29 cellular contexts compared by ENCODE assay signal in genomic region chrX:116862340-116862739, GRCh38.
"Had no signal": no experiment of that assay in that cellular context is flagged by ENCODE, and none has a peak within 500 bp of the region (broad histone marks: within the 10 kb centered on the region; RNA-seq: fewer than 3 reads in every experiment).

No MANE protein-coding gene starts in this region.

- H3K27me3 ChIP-seq: ascending aorta had no signal

- H3K9me3 ChIP-seq: ascending aorta had no signal

- ATAC-seq: activated CD8-positive, alpha-beta T cell treated with anti-CD3 and anti-CD28 coated beads for 36 hours; activated naive CD8-positive, alpha-beta T cell treated with anti-CD3 and anti-CD28 coated beads, Interleukin-2, amount 50 U/mL, for 24 hours; activated T-cell treated with anti-CD3 and anti-CD28 coated beads, Interleukin-2, amount 50 U/mL, for 4 hours; activated T-cell treated with anti-CD3 and anti-CD28 coated beads, Interleukin-2, amount 50 U/mL, for 72 hours; activated T-helper 17 cell treated with anti-CD3 and anti-CD28 coated beads, Interleukin-2, amount 50 U/mL, for 72 hours had no signal

- FAIRE-seq: TTC549 had no signal

- H3K27ac ChIP-seq: ascending aorta, VCaP had no signal

- H3K4me1 ChIP-seq: ascending aorta had no signal

- H3K36me3 ChIP-seq: ascending aorta had no signal

- H3K4me3 ChIP-seq: ascending aorta had no signal

- DNase-seq: activated B cell treated with CpG ODN at 0.5 μM for 24 hours; activated CD4-positive, alpha-beta memory T cell treated with anti-CD3 and anti-CD28 coated beads for 36 hours; activated CD4-positive, alpha-beta T cell treated with anti-CD3 and anti-CD28 coated beads for 4 hours; activated CD4-positive, alpha-beta T cell treated with anti-CD3 and anti-CD28 coated beads, Interleukin-2, amount 10 ng/mL, durations not matched to agents 24 days and 14 days; activated CD4-positive, alpha-beta T cell treated with anti-CD3 and anti-CD28 coated beads, Interleukin-2, amount 50 U/mL, for 1 hour; activated CD4-positive, alpha-beta T cell treated with anti-CD3 and anti-CD28 coated beads, Interleukin-2, amount 50 U/mL, for 4 hours; activated CD4-positive, CD25-positive, alpha-beta regulatory T cell treated with anti-CD3 and anti-CD28 coated beads, Interleukin-2, amount 50 U/mL, for 72 hours; activated CD8-positive, alpha-beta memory T cell treated with anti-CD3 and anti-CD28 coated beads, Interleukin-2, amount 50 U/mL, for 4 hours; activated CD8-positive, alpha-beta T cell treated with anti-CD3 and anti-CD28 coated beads for 36 hours; activated effector memory CD4-positive, alpha-beta T cell treated with anti-CD3 and anti-CD28 coated beads, Interleukin-2, amount 50 U/mL, for 16 hours; activated gamma-delta T cell treated with Interleukin-2 at 50 U/mL for 16 hours; activated naive CD4-positive, alpha-beta T cell treated with anti-CD3 and anti-CD28 coated beads, Interleukin-2, amount 10 ng/mL, durations not matched to agents 7 days and 5 days; activated naive CD4-positive, alpha-beta T cell treated with Interleukin-2 at 50 U/mL for 16 hours; activated naive CD8-positive, alpha-beta T cell treated with anti-CD3 and anti-CD28 coated beads, Interleukin-2, amount 10 ng/mL, durations not matched to agents 7 days and 5 days; activated naive CD8-positive, alpha-beta T cell treated with anti-CD3 and anti-CD28 coated beads, Interleukin-2, amount 50 U/mL, for 24 hours; activated T-cell treated with anti-CD3 and anti-CD28 coated beads for 4 hours; activated T-cell treated with anti-CD3 and anti-CD28 coated beads, Interleukin-2, amount 50 U/mL, for 1 hour; activated T-cell treated with anti-CD3 and anti-CD28 coated beads, Interleukin-2, amount 50 U/mL, for 4 hours; activated T-cell treated with anti-CD3 and anti-CD28 coated beads, Interleukin-2, amount 50 U/mL, for 72 hours; amygdala; anterior cingulate cortex; central memory CD4-positive, alpha-beta T cell; T-helper 1 cell; T-helper 2 cell; T-helper 9 cell had no signal
